2 cellular contexts compared by ENCODE assay signal in the genomic region with DNA sequence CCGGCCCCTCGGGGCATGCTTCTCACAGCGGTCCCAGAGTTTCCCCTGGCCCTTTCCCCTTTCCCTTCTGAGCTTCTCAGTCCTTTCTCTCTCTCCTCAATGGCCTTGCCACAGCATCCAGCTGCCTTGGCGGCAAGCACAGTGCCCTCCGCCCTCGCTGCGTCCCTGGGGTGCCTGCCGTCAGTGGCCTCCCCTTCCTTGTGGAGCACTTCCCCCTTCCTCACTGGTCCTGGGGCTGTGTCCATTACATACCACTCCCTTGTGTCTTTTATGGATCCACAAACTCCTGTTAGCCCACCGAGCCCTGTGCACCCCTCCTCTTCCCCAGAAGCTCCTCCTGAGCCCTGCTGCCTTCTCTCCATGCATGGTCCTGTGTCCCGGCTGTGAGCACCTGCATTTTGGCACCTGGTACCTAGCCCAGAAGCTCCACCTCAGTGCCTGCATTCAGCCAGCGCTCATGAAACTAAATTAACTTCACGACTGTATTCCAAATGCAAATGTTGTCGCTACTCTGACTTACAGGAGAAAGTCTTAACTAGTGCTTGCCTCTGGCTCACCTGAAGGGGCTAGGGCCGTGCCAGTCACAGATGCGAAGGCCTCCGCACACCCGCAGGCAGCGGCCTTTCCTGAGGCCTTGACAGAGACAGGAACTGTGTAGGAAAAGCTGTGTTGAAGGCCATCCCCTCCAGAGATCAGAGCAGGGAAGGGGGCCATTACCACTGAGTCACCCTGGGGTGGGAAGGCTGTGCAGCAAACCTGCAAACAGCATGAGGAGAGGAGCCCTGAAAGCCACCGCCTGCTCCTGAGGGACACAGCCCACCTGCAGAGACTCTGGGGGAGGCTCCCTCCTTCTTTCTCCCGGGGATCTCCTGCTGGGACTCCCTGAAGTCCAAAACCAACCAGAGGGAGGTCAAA.
TF ChIP-seq lines count a peak whose summit lies in the region.

No MANE protein-coding gene starts in this region.

TF ChIP-seq in GM23338, 12 proteins besides CTCF, POLR2A, EP300 and RAD21 (continued from another document):
- TF ChIP-seq, protein P1, sequence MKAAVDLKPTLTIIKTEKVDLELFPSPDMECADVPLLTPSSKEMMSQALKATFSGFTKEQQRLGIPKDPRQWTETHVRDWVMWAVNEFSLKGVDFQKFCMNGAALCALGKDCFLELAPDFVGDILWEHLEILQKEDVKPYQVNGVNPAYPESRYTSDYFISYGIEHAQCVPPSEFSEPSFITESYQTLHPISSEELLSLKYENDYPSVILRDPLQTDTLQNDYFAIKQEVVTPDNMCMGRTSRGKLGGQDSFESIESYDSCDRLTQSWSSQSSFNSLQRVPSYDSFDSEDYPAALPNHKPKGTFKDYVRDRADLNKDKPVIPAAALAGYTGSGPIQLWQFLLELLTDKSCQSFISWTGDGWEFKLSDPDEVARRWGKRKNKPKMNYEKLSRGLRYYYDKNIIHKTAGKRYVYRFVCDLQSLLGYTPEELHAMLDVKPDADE (IDR thresholded peaks at IDR 0.05), result no peak

TF ChIP-seq in GM12878, 131 proteins besides CTCF, POLR2A, EP300 and RAD21 (continued from another document):
- TF ChIP-seq, protein P2, sequence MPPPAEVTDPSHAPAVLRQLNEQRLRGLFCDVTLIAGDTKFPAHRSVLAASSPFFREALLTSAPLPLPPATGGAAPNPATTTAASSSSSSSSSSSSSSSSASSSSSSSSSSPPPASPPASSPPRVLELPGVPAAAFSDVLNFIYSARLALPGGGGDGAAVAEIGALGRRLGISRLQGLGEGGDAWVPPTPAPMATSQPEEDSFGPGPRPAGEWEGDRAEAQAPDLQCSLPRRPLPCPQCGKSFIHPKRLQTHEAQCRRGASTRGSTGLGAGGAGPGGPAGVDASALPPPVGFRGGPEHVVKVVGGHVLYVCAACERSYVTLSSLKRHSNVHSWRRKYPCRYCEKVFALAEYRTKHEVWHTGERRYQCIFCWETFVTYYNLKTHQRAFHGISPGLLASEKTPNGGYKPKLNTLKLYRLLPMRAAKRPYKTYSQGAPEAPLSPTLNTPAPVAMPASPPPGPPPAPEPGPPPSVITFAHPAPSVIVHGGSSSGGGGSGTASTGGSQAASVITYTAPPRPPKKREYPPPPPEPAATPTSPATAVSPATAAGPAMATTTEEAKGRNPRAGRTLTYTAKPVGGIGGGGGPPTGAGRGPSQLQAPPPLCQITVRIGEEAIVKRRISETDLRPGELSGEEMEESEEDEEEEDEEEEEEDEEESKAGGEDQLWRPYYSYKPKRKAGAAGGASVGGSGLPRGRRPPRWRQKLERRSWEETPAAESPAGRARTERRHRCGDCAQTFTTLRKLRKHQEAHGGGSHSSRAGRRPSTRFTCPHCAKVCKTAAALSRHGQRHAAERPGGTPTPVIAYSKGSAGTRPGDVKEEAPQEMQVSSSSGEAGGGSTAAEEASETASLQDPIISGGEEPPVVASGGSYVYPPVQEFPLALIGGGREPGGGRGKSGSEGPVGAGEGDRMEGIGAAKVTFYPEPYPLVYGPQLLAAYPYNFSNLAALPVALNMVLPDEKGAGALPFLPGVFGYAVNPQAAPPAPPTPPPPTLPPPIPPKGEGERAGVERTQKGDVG (CRISPR knock-in tag; IDR thresholded peaks at IDR 0.05), result no peak
- TF ChIP-seq EGR1 (IDR thresholded peaks at IDR 0.05; ENCODE audit: borderline replicate concordance in 1 of 2, low read depth in 2 of 2, low read length in 2 of 2) (no peak), TCF3 (IDR thresholded peaks at IDR 0.05; ENCODE audit: borderline replicate concordance, insufficient read depth, low read depth, low read length) (no peak)
